8 cellular contexts compared by ENCODE assay signal in genomic region chr9:27572566-27572917, GRCh38. TPM values are rescaled to one million over a fixed set of nuclear protein-coding genes. Genes with fewer than 3 reads are reported as not detected.
A peak's percentile ranks its signal among the peaks of the same experiment; 100 is the strongest.
DNase-seq lines count a peak whose midpoint lies in the region; ATAC-seq and TF ChIP-seq lines count a peak whose summit lies in the region.

No MANE protein-coding gene starts in this region.

- H3K9me3 Mint-ChIP-seq in WTC11 (peaks cover 4% of the 10 kb centered on the region), naive B cell (peaks cover 0 to 3% (median 0%) of the 10 kb centered on the region in 7 donors)

- no peaks in the 10 kb centered on the region for H3K36me3 ChIP-seq in HEK293 (ENCODE audit: control insufficient read depth in 2 of 2, insufficient read depth in 1 of 2, low read length in 2 of 2)
- H3K36me3 ChIP-seq in MG63, result no peaks in the 10 kb centered on the region

- H3K27ac ChIP-seq in HEK293 (ENCODE audit: extremely low read depth, low read depth, low read length), result peak overlapping the region; percentile 50; the same call in 1 of the 2 replicates

- TF ChIP-seq CTCF in HEK293 (tag by site-specific recombination; IDR thresholded peaks at IDR 0.05), result no peak
- TF ChIP-seq CTCF in WTC11 (IDR thresholded peaks at IDR 0.05), result no peak
- no peak for TF ChIP-seq CTCF in fibroblast of mammary gland (conservative IDR thresholded peaks at IDR 0.05; ENCODE audit: control insufficient read depth, insufficient read depth, low read depth, low read length)

- no peaks in the 10 kb centered on the region for H3K27me3 ChIP-seq in MG63

- H3K4me1 ChIP-seq in HEK293 (ENCODE audit: control insufficient read depth, insufficient read depth, low read length), result peaks cover 8% of the 10 kb centered on the region

- POLR2A ChIA-PET in HEK293 (lab: Yijun Ruan, JAX) (no interaction called here), WTC11 (lab: Charles Lee) (no interaction called here)

- H3K27me3 Mint-ChIP-seq in WTC11 (ENCODE audit: low read depth) (peaks cover 18% of the 10 kb centered on the region), naive B cell (no peaks in the 10 kb centered on the region)

- H3K4me1 Mint-ChIP-seq in WTC11, result peaks cover 27% of the 10 kb centered on the region
- H3K4me1 Mint-ChIP-seq in naive B cell, result peaks cover 22 to 23% (median 23%) of the 10 kb centered on the region in 3 donors

- H3K36me3 Mint-ChIP-seq in WTC11, result 0 out of 2 replicates have a peak, but pooled peaks cover 4% of the 10 kb centered on the region
- no peaks in the 10 kb centered on the region for H3K36me3 Mint-ChIP-seq in naive B cell

- H3K4me3 Mint-ChIP-seq in WTC11 (peak overlapping the region; percentile 96), naive B cell (peak overlapping the region; percentile 90 to 99 (median 98))

- DNase-seq in stimulated activated naive CD4-positive, alpha-beta T cell (lab: John Stamatoyannopoulos, UW), result peak in 5 of 6 experiments; percentile 51 to 83 (median 60)
- DNase-seq in stimulated activated naive CD4-positive, alpha-beta T cell treated with Interleukin-2 at 50 U/mL for 16 hours (lab: John Stamatoyannopoulos, UW), result no peak
- DNase-seq in MG63 (no peak), WTC11 (ENCODE audit: low spot score) (no peak), fibroblast of mammary gland (ENCODE audit: low read depth) (peak; percentile 68), naive B cell (peak; percentile 76), GM19240 (ENCODE audit: insufficient read length, low spot score) (no peak)

- H3K27ac Mint-ChIP-seq in WTC11 (peak overlapping the region; percentile 94), naive B cell (peak overlapping the region; percentile 98 to 100 (median 100))

- ATAC-seq in WTC11 (peak; percentile 12), naive B cell (ENCODE audit: low read depth in 2 of 2) (peak; percentile 44 to 51)

- H3K9me3 ChIP-seq in HEK293 (ENCODE audit: control insufficient read depth, insufficient read depth, low read depth, low read length) (no peaks in the 10 kb centered on the region), MG63 (no peaks in the 10 kb centered on the region)

- CTCF ChIA-PET in HEK293 (lab: Yijun Ruan, JAX) (interaction anchor here (1.1 kb wide), 1 partner anchor 42 kb away, joined by 3 read pairs; no protein-coding TSS in a partner anchor), WTC11 (lab: Charles Lee) (no interaction called here)

- peak overlapping the region; percentile 66 for H3K4me3 ChIP-seq in HEK293 (ENCODE audit: low read depth, low read length)
- H3K4me3 ChIP-seq in MG63, result peak overlapping the region; percentile 64
- H3K4me3 ChIP-seq in fibroblast of mammary gland (ENCODE audit: control insufficient read depth, low read depth, low read length), result peak overlapping the region; percentile 70

TF ChIP-seq in HEK293, 187 proteins besides CTCF, POLR2A, EP300 and RAD21:
- TF ChIP-seq ZNF660 (tag by site-specific recombination; IDR thresholded peaks at IDR 0.05) (peak; percentile 27; the same call in 1 of the 2 replicates), ZBTB17 (tag by site-specific recombination; IDR thresholded peaks at IDR 0.05) (0 out of 2 replicates have a peak, but pooled peaks have one; percentile 27), ZNF174 (tag by site-specific recombination; IDR thresholded peaks at IDR 0.05) (no peak), ZNF335 (tag by site-specific recombination; conservative IDR thresholded peaks at IDR 0.05) (peak; percentile 64)

TF ChIP-seq in WTC11, 78 proteins besides CTCF, POLR2A, EP300 and RAD21:
- TF ChIP-seq MYBL2 (CRISPR knock-in tag; IDR thresholded peaks at IDR 0.05) (no peak), ZSCAN18 (CRISPR knock-in tag; IDR thresholded peaks at IDR 0.05) (no peak), IRF2 (CRISPR knock-in tag; IDR thresholded peaks at IDR 0.05; ENCODE audit: borderline replicate concordance, low read depth) (no peak), NR3C1 (CRISPR knock-in tag; conservative IDR thresholded peaks at IDR 0.05; ENCODE audit: low read depth) (no peak), OVOL2 (CRISPR knock-in tag; IDR thresholded peaks at IDR 0.05; ENCODE audit: borderline replicate concordance) (no peak), CREB1 (CRISPR knock-in tag; IDR thresholded peaks at IDR 0.05) (no peak), ZNF232 (CRISPR knock-in tag; IDR thresholded peaks at IDR 0.05) (no peak), GRHL2 (CRISPR knock-in tag; IDR thresholded peaks at IDR 0.05; ENCODE audit: insufficient replicate concordance, severe bottlenecking) (no peak), ELF4 (CRISPR knock-in tag; IDR thresholded peaks at IDR 0.05; ENCODE audit: low read depth) (no peak), NR2C2 (CRISPR knock-in tag; IDR thresholded peaks at IDR 0.05) (no peak), ETV6 (CRISPR knock-in tag; IDR thresholded peaks at IDR 0.05) (no peak)
- TF ChIP-seq, protein P1, sequence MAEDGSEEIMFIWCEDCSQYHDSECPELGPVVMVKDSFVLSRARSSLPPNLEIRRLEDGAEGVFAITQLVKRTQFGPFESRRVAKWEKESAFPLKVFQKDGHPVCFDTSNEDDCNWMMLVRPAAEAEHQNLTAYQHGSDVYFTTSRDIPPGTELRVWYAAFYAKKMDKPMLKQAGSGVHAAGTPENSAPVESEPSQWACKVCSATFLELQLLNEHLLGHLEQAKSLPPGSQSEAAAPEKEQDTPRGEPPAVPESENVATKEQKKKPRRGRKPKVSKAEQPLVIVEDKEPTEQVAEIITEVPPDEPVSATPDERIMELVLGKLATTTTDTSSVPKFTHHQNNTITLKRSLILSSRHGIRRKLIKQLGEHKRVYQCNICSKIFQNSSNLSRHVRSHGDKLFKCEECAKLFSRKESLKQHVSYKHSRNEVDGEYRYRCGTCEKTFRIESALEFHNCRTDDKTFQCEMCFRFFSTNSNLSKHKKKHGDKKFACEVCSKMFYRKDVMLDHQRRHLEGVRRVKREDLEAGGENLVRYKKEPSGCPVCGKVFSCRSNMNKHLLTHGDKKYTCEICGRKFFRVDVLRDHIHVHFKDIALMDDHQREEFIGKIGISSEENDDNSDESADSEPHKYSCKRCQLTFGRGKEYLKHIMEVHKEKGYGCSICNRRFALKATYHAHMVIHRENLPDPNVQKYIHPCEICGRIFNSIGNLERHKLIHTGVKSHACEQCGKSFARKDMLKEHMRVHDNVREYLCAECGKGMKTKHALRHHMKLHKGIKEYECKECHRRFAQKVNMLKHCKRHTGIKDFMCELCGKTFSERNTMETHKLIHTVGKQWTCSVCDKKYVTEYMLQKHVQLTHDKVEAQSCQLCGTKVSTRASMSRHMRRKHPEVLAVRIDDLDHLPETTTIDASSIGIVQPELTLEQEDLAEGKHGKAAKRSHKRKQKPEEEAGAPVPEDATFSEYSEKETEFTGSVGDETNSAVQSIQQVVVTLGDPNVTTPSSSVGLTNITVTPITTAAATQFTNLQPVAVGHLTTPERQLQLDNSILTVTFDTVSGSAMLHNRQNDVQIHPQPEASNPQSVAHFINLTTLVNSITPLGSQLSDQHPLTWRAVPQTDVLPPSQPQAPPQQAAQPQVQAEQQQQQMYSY (CRISPR knock-in tag; IDR thresholded peaks at IDR 0.05), result no peak
- TF ChIP-seq, protein P2, sequence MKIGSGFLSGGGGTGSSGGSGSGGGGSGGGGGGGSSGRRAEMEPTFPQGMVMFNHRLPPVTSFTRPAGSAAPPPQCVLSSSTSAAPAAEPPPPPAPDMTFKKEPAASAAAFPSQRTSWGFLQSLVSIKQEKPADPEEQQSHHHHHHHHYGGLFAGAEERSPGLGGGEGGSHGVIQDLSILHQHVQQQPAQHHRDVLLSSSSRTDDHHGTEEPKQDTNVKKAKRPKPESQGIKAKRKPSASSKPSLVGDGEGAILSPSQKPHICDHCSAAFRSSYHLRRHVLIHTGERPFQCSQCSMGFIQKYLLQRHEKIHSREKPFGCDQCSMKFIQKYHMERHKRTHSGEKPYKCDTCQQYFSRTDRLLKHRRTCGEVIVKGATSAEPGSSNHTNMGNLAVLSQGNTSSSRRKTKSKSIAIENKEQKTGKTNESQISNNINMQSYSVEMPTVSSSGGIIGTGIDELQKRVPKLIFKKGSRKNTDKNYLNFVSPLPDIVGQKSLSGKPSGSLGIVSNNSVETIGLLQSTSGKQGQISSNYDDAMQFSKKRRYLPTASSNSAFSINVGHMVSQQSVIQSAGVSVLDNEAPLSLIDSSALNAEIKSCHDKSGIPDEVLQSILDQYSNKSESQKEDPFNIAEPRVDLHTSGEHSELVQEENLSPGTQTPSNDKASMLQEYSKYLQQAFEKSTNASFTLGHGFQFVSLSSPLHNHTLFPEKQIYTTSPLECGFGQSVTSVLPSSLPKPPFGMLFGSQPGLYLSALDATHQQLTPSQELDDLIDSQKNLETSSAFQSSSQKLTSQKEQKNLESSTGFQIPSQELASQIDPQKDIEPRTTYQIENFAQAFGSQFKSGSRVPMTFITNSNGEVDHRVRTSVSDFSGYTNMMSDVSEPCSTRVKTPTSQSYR (CRISPR knock-in tag; IDR thresholded peaks at IDR 0.05), result no peak
TF ChIP-seq in WTC11: peak in this region for 0.

RNA-seq across cellular contexts. Expression of gene C9orf72, which starts 0.7 kb away (rescaled TPM):
- 1.5 and 2.0 TPM in 2 replicates for total RNA-seq in MG63 (2014; rRNA removed; shearing (Covaris generic); ENCODE audit: low replicate concordance)
- 21.5 to 23.1 TPM (median 21.5 TPM) in 3 replicates for total RNA-seq in WTC11 (2021)
- polyA plus RNA-seq in naive B cell (ENCODE audit: low read depth in 6 of 6), result 10 to 100 TPM; 16.1 to 31.0 (median 23.2) TPM

RNA-seq across cellular contexts. Expression of gene MOB3B, which starts 42.9 kb away (rescaled TPM):
- total RNA-seq in MG63 (2014; rRNA removed; shearing (Covaris generic); ENCODE audit: low replicate concordance), result not detected in 2 replicates
- total RNA-seq in WTC11 (2021), result 18.9 to 25.1 TPM (median 20.9 TPM) in 3 replicates
- polyA plus RNA-seq in naive B cell (ENCODE audit: low read depth in 6 of 6), result 10 to 100 TPM in 5 of 6 donors, 1 to 10 TPM in 1; 9.5 to 19.8 (median 15.7) TPM

RNA-seq across cellular contexts. Expression of gene IFNK, which starts 48.5 kb away (rescaled TPM):
- not detected in 2 replicates for total RNA-seq in MG63 (2014; rRNA removed; shearing (Covaris generic); ENCODE audit: low replicate concordance)
- not detected in 3 replicates for total RNA-seq in WTC11 (2021)
- not detected for polyA plus RNA-seq in naive B cell (ENCODE audit: low read depth in 6 of 6)

Comparison
In these comparisons a context has a peak if more than half of its experiments do, and no peak if none do; other contexts are left out.
1. DNase-seq: peak in stimulated activated naive CD4-positive, alpha-beta T cell (5 of 6), fibroblast of mammary gland (single experiment) and naive B cell (single experiment); none in stimulated activated naive CD4-positive, alpha-beta T cell treated with Interleukin-2 at 50 U/mL for 16 hours (single experiment), MG63 (single experiment), WTC11 (single experiment) and GM19240 (single experiment).
2. RNA of gene MOB3B, which starts 42.9 kb away (total RNA-seq): 18.9 to 25.1 TPM in WTC11; not detected in MG63; every median in the first group is over 10 times any median in the second.
3. Peak in every context shown above with its lines, with median percentiles within 50 percentile points of each other: H3K4me3 ChIP-seq.